In the genomic region with DNA sequence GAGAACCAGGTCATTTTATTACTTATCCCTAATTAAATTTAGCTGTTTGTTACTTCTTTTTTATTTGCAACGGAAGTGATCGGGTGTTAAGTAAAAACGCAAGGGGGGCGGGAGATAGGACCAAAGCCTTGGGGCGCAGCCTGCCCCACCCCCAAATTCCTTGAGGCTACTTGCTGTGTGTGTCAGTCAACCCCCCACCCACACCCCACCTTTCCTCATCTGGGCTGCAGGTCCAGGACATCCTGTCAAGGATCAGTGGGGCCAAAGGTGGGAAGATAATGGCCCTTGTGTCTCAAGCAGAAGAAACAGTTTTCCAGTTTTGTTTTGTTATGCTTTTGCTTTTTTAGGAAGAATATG, we compare ENCODE assay signal across 8 cellular contexts. TPM values are rescaled to one million over a fixed set of nuclear protein-coding genes. Genes with fewer than 3 reads are reported as not detected.
DNase-seq lines count a peak whose midpoint lies in the region; ATAC-seq and TF ChIP-seq lines count a peak whose summit lies in the region.

No MANE protein-coding gene starts in this region.

- no peak overlapping the region for H3K27ac ChIP-seq in WERI-Rb-1
- peak overlapping the region; percentile 84 for H3K27ac ChIP-seq in rectal smooth muscle tissue (ENCODE audit: low read depth, low read length)

- peaks cover 11% of the 10 kb centered on the region for H3K27me3 Mint-ChIP-seq in glutamatergic neuron (ENCODE audit: unreplicated experiment)

- POLR2A ChIA-PET in HEK293T (lab: Yijun Ruan, JAX): no interaction called here

- CTCF ChIA-PET in HEK293T (lab: Yijun Ruan, JAX): interaction anchor here (0.7 to 1.4 kb wide), 2 partner anchors 10 to 16 kb away, joined by 4 to 5 read pairs; no protein-coding TSS in a partner anchor

- H3K4me3 ChIP-seq in GM12864 (ENCODE audit: low read depth, low read length) (peak overlapping the region; percentile 59), WERI-Rb-1 (ENCODE audit: low read depth, low read length) (peak overlapping the region; percentile 61), rectal smooth muscle tissue (ENCODE audit: low read length) (peak overlapping the region; percentile 75)

- peak overlapping the region; percentile 49 for H3K9ac ChIP-seq in rectal smooth muscle tissue (ENCODE audit: low read length)

- H3K27me3 ChIP-seq in WERI-Rb-1 (ENCODE audit: insufficient read depth, low read depth, severe bottlenecking) (no peaks in the 10 kb centered on the region), rectal smooth muscle tissue (ENCODE audit: control insufficient read depth, insufficient read depth, low read length) (no peaks in the 10 kb centered on the region)

- peaks cover 6% of the 10 kb centered on the region for H3K4me1 Mint-ChIP-seq in glutamatergic neuron (ENCODE audit: low read depth, unreplicated experiment)

- TF ChIP-seq CTCF in GM12864 (IDR thresholded peaks at IDR 0.05; ENCODE audit: low read depth, low read length, missing control alignments) (no peak), WERI-Rb-1 (IDR thresholded peaks at IDR 0.05; ENCODE audit: low read depth, low read length) (no peak), glutamatergic neuron (IDR thresholded peaks at IDR 0.05; ENCODE audit: partially characterized antibody, unreplicated experiment) (no peak)

- DNase-seq in GM12864 (ENCODE audit: low read depth) (no peak), WERI-Rb-1 (no peak), glutamatergic neuron (no peak), NCI-H1694 (lab: John Stamatoyannopoulos, UW) (no peak), NCI-H146 treated with DMSO at 0.1 percent for 48 hours (lab: John Stamatoyannopoulos, UW; ENCODE audit: unreplicated experiment) (no peak), HEK293T (ENCODE audit: extremely low spot score) (no peak)

- H3K27ac Mint-ChIP-seq in glutamatergic neuron (ENCODE audit: unreplicated experiment): no peak overlapping the region

- H3K36me3 ChIP-seq in WERI-Rb-1 (no peaks in the 10 kb centered on the region), rectal smooth muscle tissue (ENCODE audit: control insufficient read depth, insufficient read depth, low read length) (no peaks in the 10 kb centered on the region)

- ATAC-seq in GM18517 (IDR thresholded peaks at IDR 0.05; ENCODE audit: unreplicated experiment): no peak

- no peaks in the 10 kb centered on the region for H3K36me3 Mint-ChIP-seq in glutamatergic neuron (ENCODE audit: unreplicated experiment)

- peak overlapping the region; percentile 79 for H3K4me3 Mint-ChIP-seq in glutamatergic neuron (ENCODE audit: unreplicated experiment)

- H3K9me3 ChIP-seq in WERI-Rb-1 (ENCODE audit: severe bottlenecking): no peaks in the 10 kb centered on the region

- H3K9me3 Mint-ChIP-seq in glutamatergic neuron (ENCODE audit: unreplicated experiment): peaks cover 4% of the 10 kb centered on the region

- H3K4me1 ChIP-seq in rectal smooth muscle tissue (ENCODE audit: control insufficient read depth, insufficient read depth, low read length): peaks cover 9% of the 10 kb centered on the region

TF ChIP-seq in HEK293T, 16 proteins besides CTCF, POLR2A, EP300 and RAD21:
- TF ChIP-seq SP1 (IDR thresholded peaks at IDR 0.05): no peak
- TF ChIP-seq FOXA1 (IDR thresholded peaks at IDR 0.05): no peak
- TF ChIP-seq ELF4 (IDR thresholded peaks at IDR 0.05): no peak
- no peak for TF ChIP-seq SUZ12 (IDR thresholded peaks at IDR 0.05)
- no peak for TF ChIP-seq NFRKB (IDR thresholded peaks at IDR 0.05)
- TF ChIP-seq HDGF (IDR thresholded peaks at IDR 0.05; ENCODE audit: borderline replicate concordance): no peak
- no peak for TF ChIP-seq ZNF384 (IDR thresholded peaks at IDR 0.05)
- no peak for TF ChIP-seq LEF1 (IDR thresholded peaks at IDR 0.05; ENCODE audit: borderline replicate concordance)
- TF ChIP-seq ARNT (IDR thresholded peaks at IDR 0.05): no peak
- no peak for TF ChIP-seq CTBP1 (IDR thresholded peaks at IDR 0.05; ENCODE audit: borderline replicate concordance)
- TF ChIP-seq, protein P1, sequence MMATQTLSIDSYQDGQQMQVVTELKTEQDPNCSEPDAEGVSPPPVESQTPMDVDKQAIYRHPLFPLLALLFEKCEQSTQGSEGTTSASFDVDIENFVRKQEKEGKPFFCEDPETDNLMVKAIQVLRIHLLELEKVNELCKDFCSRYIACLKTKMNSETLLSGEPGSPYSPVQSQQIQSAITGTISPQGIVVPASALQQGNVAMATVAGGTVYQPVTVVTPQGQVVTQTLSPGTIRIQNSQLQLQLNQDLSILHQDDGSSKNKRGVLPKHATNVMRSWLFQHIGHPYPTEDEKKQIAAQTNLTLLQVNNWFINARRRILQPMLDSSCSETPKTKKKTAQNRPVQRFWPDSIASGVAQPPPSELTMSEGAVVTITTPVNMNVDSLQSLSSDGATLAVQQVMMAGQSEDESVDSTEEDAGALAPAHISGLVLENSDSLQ (IDR thresholded peaks at IDR 0.05): no peak
- no peak for TF ChIP-seq FOXM1 (IDR thresholded peaks at IDR 0.05; ENCODE audit: borderline replicate concordance)
- TF ChIP-seq FOXK2 (IDR thresholded peaks at IDR 0.05): no peak
- no peak for TF ChIP-seq TARDBP (IDR thresholded peaks at IDR 0.05)
- TF ChIP-seq L3MBTL2 (conservative IDR thresholded peaks at IDR 0.05): no peak
- no peak for TF ChIP-seq BHLHE40 (IDR thresholded peaks at IDR 0.05; ENCODE audit: borderline replicate concordance)

RNA-seq across cellular contexts. Expression of a gene that starts 1.2 kb away (rescaled TPM):
- 1.4 TPM for total RNA-seq in glutamatergic neuron (ENCODE audit: unreplicated experiment)
